Comparison of ENCODE assay signal across 7 cellular contexts in the genomic region with DNA sequence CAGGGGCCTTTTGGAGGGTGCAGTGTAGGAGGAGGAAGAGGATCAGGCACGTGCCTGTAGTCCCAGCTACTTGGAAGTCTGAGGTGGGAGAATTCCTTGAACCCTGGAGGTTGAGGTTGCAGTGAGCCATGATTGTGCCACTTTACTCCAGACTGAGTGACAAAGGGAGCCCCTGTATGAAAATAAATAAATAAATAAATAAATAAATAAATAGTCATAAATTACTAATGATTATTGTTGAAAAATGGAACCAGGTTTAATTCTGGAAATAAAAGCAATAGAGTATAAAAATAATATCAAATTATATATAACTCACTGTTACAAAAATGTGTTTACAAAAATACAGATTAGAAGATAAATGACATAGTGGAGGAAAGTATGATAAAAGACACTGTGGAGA. TPM values are rescaled to one million over a fixed set of nuclear protein-coding genes. Genes with fewer than 3 reads are reported as not detected.
"Had no signal": no experiment of that assay in that cellular context is flagged by ENCODE, and none has a peak within 500 bp of the region (broad histone marks: within the 10 kb centered on the region; RNA-seq: fewer than 3 reads in every experiment).

No MANE protein-coding gene starts in this region.

- FAIRE-seq: GM12878, GM12891, GM12892, GM18507, GM19239 had no signal

- DNase-seq: GDM1, GF-D8 had no signal

- H3K4me3 ChIP-seq: GM12878 had no signal

- ATAC-seq: GM12878 had no signal

RNA-seq across cellular contexts. Expression of gene GRIA4, which starts 37.9 kb away (rescaled TPM):
- total RNA-seq: GM12878 had no signal
